8 cellular contexts compared by ENCODE assay signal in genomic region chr2:117814417-117815264, GRCh38. TPM values are rescaled to one million over a fixed set of nuclear protein-coding genes. Genes with fewer than 3 reads are reported as not detected.
DNase-seq lines count a peak whose midpoint lies in the region; ATAC-seq and TF ChIP-seq lines count a peak whose summit lies in the region.

DDX18 (plus strand) TSS chr2:117814691; CDS start chr2:117814778, 87 bp downstream.

- WGBS in adipose tissue, 3 donors: 0 to 1% (median 0%) methylated on average over 51 to 57 of the region's 57 CpGs
- WGBS in upper lobe of left lung, 2 donors: 0 to 1% methylated on average over 33 to 54 of the region's 57 CpGs

- intact Hi-C loops in cardiac septum (cut with DNase I): loop anchor here (5.0 kb wide), 1 partner anchor 188 kb away; no protein-coding TSS in a partner anchor

- TF ChIP-seq EP300 in upper lobe of left lung (IDR thresholded peaks at IDR 0.05): peak in 2 of 4 donors; percentile 47 to 87

- TF ChIP-seq CTCF in GM12873 (IDR thresholded peaks at IDR 0.05; ENCODE audit: insufficient read depth, low read depth, low read length, missing control alignments) (peak; percentile 99), upper lobe of left lung (IDR thresholded peaks at IDR 0.05) (peak; percentile 95 to 98 (median 98))

- H3K4me1 ChIP-seq in upper lobe of left lung: peaks cover 17 to 23% (median 19%) of the 10 kb centered on the region in 4 donors

- TF ChIP-seq POLR2A in upper lobe of left lung (IDR thresholded peaks at IDR 0.05): peak in 3 of 4 donors; percentile 39 to 78 (median 73)

- peak within 1 kb of the TSS; percentile 67 to 96 (median 76) for H3K4me3 ChIP-seq in upper lobe of left lung

- H3K27ac ChIP-seq in adipose tissue (ENCODE audit: low read depth, low read length) (no peak within 1 kb of the TSS), upper lobe of left lung (peak within 1 kb of the TSS; percentile 85 to 94 (median 90))

- H3K27me3 ChIP-seq in upper lobe of left lung: no peaks in the 10 kb centered on the region

- peak; percentile 96 for DNase-seq in NCI-H1417 treated with DMSO at 0.1 percent for 48 hours (lab: John Stamatoyannopoulos, UW)
- DNase-seq in T follicular helper cell (ENCODE audit: low read depth): peak; percentile 97
- peak; percentile 98 for DNase-seq in cardiac septum (ENCODE audit: low spot score)
- DNase-seq in pons (ENCODE audit: low spot score): peak; percentile 99
- DNase-seq in upper lobe of left lung: peak; percentile 96

- ATAC-seq in HG02763 (IDR thresholded peaks at IDR 0.05; ENCODE audit: unreplicated experiment) (peak; percentile 94), upper lobe of left lung (ENCODE audit: low FRiP score in 2 of 2) (peak; percentile 99)

- peaks cover 11 to 22% (median 15%) of the 10 kb centered on the region in 4 donors for H3K36me3 ChIP-seq in upper lobe of left lung

- no peaks in the 10 kb centered on the region for H3K9me3 ChIP-seq in upper lobe of left lung

RNA-seq across cellular contexts. Expression of gene DDX18, which starts in this region (rescaled TPM):
- 10 to 100 TPM; 13.4 to 31.4 (median 20.0) TPM for polyA plus RNA-seq in adipose tissue
- total RNA-seq in cardiac septum (32.4 TPM), upper lobe of left lung (10 to 100 TPM; 16.4 to 65.8 (median 46.7) TPM)
